ENCODE assay signal across 27 cellular contexts in the genomic region with DNA sequence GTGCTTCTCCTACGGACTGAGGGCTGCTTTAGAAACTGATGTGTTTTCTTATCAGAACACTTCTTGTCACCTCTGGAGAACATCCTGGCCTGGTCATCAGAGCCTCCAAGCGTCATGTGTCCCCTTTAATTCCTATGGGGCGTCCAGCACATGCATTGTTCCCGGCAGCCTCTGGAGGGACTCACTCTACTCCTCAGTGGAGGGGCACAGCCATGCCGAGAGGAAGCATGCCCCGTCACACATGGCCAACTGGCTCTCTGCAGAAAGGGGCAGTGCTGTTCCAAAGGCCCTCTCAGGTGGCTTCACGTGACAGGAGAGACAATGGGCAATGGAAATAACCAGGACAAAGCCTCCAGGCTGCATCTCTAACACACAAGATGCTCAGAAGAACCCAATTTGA. TPM values are rescaled to one million over a fixed set of nuclear protein-coding genes. Genes with fewer than 3 reads are reported as not detected.
DNase-seq lines count a peak whose midpoint lies in the region; ATAC-seq, FAIRE-seq and TF ChIP-seq lines count a peak whose summit lies in the region.
"Had no signal": no experiment of that assay in that cellular context is flagged by ENCODE, and none has a peak within 500 bp of the region (broad histone marks: within the 10 kb centered on the region; RNA-seq: fewer than 3 reads in every experiment).

No MANE protein-coding gene starts in this region.

- no TSS peak for BruUV-seq in K562 (replicated peaks; lab: Mats Ljungman, UMichigan)
- BruUV-seq in PC-9 (replicated peaks; lab: Mats Ljungman, UMichigan) = no TSS peak

- in situ Hi-C loops in K562 (cut with MboI) = no loop called here

- H3K4me1 Mint-ChIP-seq in endothelial cell (ENCODE audit: unreplicated experiment) = no peaks in the 10 kb centered on the region

- no peak for TF ChIP-seq EP300 in K562 (IDR thresholded peaks at IDR 0.05; ENCODE audit: low read length)

- no peaks in the 10 kb centered on the region for H3F3A ChIP-seq in PC-9 (ENCODE audit: insufficient read depth, low read depth)

- H3K4me1 ChIP-seq in K562 (replicated peaks in 1 of 2; ENCODE audit: control insufficient read depth in 2 of 2, insufficient read depth in 2 of 2, low read length in 2 of 2) = no peaks in the 10 kb centered on the region
- H3K4me1 ChIP-seq in PC-9 (replicated peaks; ENCODE audit: insufficient read depth) = no peaks in the 10 kb centered on the region
- H3K4me1 ChIP-seq: A549; BLaER1 treated with 17β-estradiol and CSF1 and Interleukin-3, amounts not matched to agents 10 nM and 100 nM had no signal

- H3K36me3 ChIP-seq in H7 (replicated peaks; ENCODE audit: control insufficient read depth, insufficient read depth, low read length) = no peaks in the 10 kb centered on the region
- H3K36me3 ChIP-seq in K562 (ENCODE audit: control insufficient read depth, insufficient read depth, low read length) = no peaks in the 10 kb centered on the region
- H3K36me3 ChIP-seq in PC-9 (ENCODE audit: low read depth) = no peaks in the 10 kb centered on the region
- H3K36me3 ChIP-seq: BLaER1 treated with 17β-estradiol and CSF1 and Interleukin-3, amounts not matched to agents 10 nM and 100 nM had no signal

- CTCF ChIA-PET in K562 (lab: Yijun Ruan, JAX; ENCODE audit: low intra/inter-chr PET ratio) (no interaction called here), PC-9 (lab: Charles Lee) (no interaction called here)

- H2AFZ ChIP-seq in K562 (ENCODE audit: low read depth, low read length) = no peak overlapping the region
- H2AFZ ChIP-seq in PC-9 = no peak overlapping the region
- H2AFZ ChIP-seq: GM23248 had no signal

- TF ChIP-seq CTCF in K562 (IDR thresholded peaks at IDR 0.05 in 2 of 3, conservative IDR thresholded peaks at IDR 0.05 in 1 of 3; ENCODE audit: insufficient read depth in 2 of 3, low read depth in 1 of 3, low read length in 3 of 3) (no peak), endothelial cell (IDR thresholded peaks at IDR 0.05; ENCODE audit: unreplicated experiment) (no peak), PC-9 (conservative IDR thresholded peaks at IDR 0.05) (no peak)

- H3K27ac ChIP-seq in K562 (ENCODE audit: extremely low read depth, low read depth, low read length) (no peak overlapping the region), PC-9 (no peak overlapping the region)
- H3K27ac ChIP-seq: A549; BLaER1 treated with 17β-estradiol and CSF1 and Interleukin-3, amounts not matched to agents 10 nM and 100 nM; GM23248; RWPE1 had no signal

- H3K9me3 ChIP-seq in K562 (replicated peaks; ENCODE audit: control insufficient read depth, insufficient read depth, low read depth, low read length) (no peaks in the 10 kb centered on the region), PC-9 (ENCODE audit: insufficient read depth, low read depth) (no peaks in the 10 kb centered on the region)
- H3K9me3 ChIP-seq: A549; BLaER1 treated with 17β-estradiol and CSF1 and Interleukin-3, amounts not matched to agents 10 nM and 100 nM had no signal

- H3K9ac ChIP-seq in K562 (ENCODE audit: insufficient read depth in 1 of 2, low read depth in 2 of 2, low read length in 2 of 2) = no peak overlapping the region
- H3K9ac ChIP-seq: BLaER1 treated with 17β-estradiol and CSF1 and Interleukin-3, amounts not matched to agents 10 nM and 100 nM; GM23248 had no signal

- no peak overlapping the region for H3K4me2 ChIP-seq in K562 (ENCODE audit: insufficient read depth, low read length)
- no peak overlapping the region for H3K4me2 ChIP-seq in PC-9
- H3K4me2 ChIP-seq: A549; BLaER1 treated with 17β-estradiol and CSF1 and Interleukin-3, amounts not matched to agents 10 nM and 100 nM had no signal

- H3K4me3 Mint-ChIP-seq in endothelial cell (ENCODE audit: unreplicated experiment) = no peak overlapping the region
- H3K4me3 Mint-ChIP-seq: CD4-positive, alpha-beta T cell had no signal

- H3K27me3 ChIP-seq in H7 (ENCODE audit: control insufficient read depth, insufficient read depth, low read length) (no peaks in the 10 kb centered on the region), K562 (ENCODE audit: control insufficient read depth in 2 of 2, insufficient read depth in 2 of 2, low read length in 2 of 2) (peaks cover 0 to 27% of the 10 kb centered on the region in 2 experiments; a peak in 3 of 5 replicates), PC-9 (ENCODE audit: insufficient read depth, low read depth) (no peaks in the 10 kb centered on the region)
- H3K27me3 ChIP-seq: BLaER1 treated with 17β-estradiol and CSF1 and Interleukin-3, amounts not matched to agents 10 nM and 100 nM had no signal

- peak; percentile 60 for DNase-seq in H7
- peak; percentile 0 for DNase-seq in LHCN-M2 (ENCODE audit: low read depth)
- DNase-seq in K562 (ENCODE audit: extremely low read depth in 1 of 4, low spot score in 3 of 4) = no peak
- peak; percentile 26 for DNase-seq in iPS-NIHi7 (ENCODE audit: extremely low spot score)
- DNase-seq in endothelial cell (ENCODE audit: low spot score) = no peak
- DNase-seq in PC-9 = no peak
- DNase-seq: AML-193; CD4-positive, alpha-beta T cell; DMS53; GM23248; IMR-90; NCI-H1092; NCI-H1417 treated with DMSO at 0.1 percent for 48 hours; NCI-H1694 treated with DMSO at 0.1 percent for 48 hours; NCI-H2081; NCI-H2227 treated with DMSO at 0.1 percent for 48 hours; SHP77 had no signal

- POLR2A ChIA-PET in K562 (lab: Yijun Ruan, JAX) (no interaction called here), PC-9 (lab: Charles Lee; ENCODE audit: unreplicated experiment) (no interaction called here)

- no peaks in the 10 kb centered on the region for H3K9me3 Mint-ChIP-seq in endothelial cell (ENCODE audit: unreplicated experiment)
- H3K9me3 Mint-ChIP-seq: CD4-positive, alpha-beta T cell had no signal

- no peaks in the 10 kb centered on the region for H3K9me1 ChIP-seq in K562 (ENCODE audit: control insufficient read depth, insufficient read depth, low read length)

- TF ChIP-seq RAD21 in K562 (CRISPR knock-in tag; conservative IDR thresholded peaks at IDR 0.05 in 1 of 2, IDR thresholded peaks at IDR 0.05 in 1 of 2) = no peak

- no peak overlapping the region for H3K27ac Mint-ChIP-seq in endothelial cell (ENCODE audit: unreplicated experiment)
- H3K27ac Mint-ChIP-seq: CD4-positive, alpha-beta T cell had no signal

- H3K9me2 ChIP-seq in PC-9 (ENCODE audit: insufficient read depth) = no peaks in the 10 kb centered on the region

- whole genome bisulfite sequencing in K562 (ENCODE audit: insufficient coverage, low coverage, missing lambda C conversion rate) = 2% methylated on average over 7 of the region's 7 CpGs

- ATAC-seq in K562 (peak; percentile 63), HG03196 (IDR thresholded peaks at IDR 0.05; ENCODE audit: unreplicated experiment) (no peak), HG02973 (IDR thresholded peaks at IDR 0.05; ENCODE audit: unreplicated experiment) (no peak)

- no peaks in the 10 kb centered on the region for H3K36me3 Mint-ChIP-seq in endothelial cell (ENCODE audit: low read depth, unreplicated experiment)

- H3K79me2 ChIP-seq in K562 (ENCODE audit: control insufficient read depth, insufficient read depth, low read length) = no peaks in the 10 kb centered on the region
- no peaks in the 10 kb centered on the region for H3K79me2 ChIP-seq in PC-9 (ENCODE audit: low read depth)

- no peak for TF ChIP-seq POLR2A in K562 (conservative IDR thresholded peaks at IDR 0.05)

- no peak for FAIRE-seq in K562 (lab: Jason Lieb, UNC)
- FAIRE-seq: A549 had no signal

- no peak overlapping the region for H3K4me3 ChIP-seq in H7 (ENCODE audit: insufficient read depth, low read depth, low read length)
- H3K4me3 ChIP-seq in K562 = no peak overlapping the region
- no peak overlapping the region for H3K4me3 ChIP-seq in PC-9
- H3K4me3 ChIP-seq: A549; BLaER1 treated with 17β-estradiol and CSF1 and Interleukin-3, amounts not matched to agents 10 nM and 100 nM; GM23248 had no signal

- intact Hi-C loops in K562 (cut with micrococcal nuclease) = no loop called here
- intact Hi-C loops in PC-9 (cut with micrococcal nuclease; ENCODE audit: unreplicated experiment) = no loop called here

- H3K27me3 Mint-ChIP-seq in endothelial cell (ENCODE audit: unreplicated experiment) = no peaks in the 10 kb centered on the region
- H3K27me3 Mint-ChIP-seq: CD4-positive, alpha-beta T cell had no signal

- H4K20me1 ChIP-seq in K562 (replicated peaks; ENCODE audit: control insufficient read depth, insufficient read depth, low read length) (no peaks in the 10 kb centered on the region), PC-9 (ENCODE audit: insufficient read depth) (no peaks in the 10 kb centered on the region)
- H4K20me1 ChIP-seq: BLaER1 treated with 17β-estradiol and CSF1 and Interleukin-3, amounts not matched to agents 10 nM and 100 nM had no signal

TF ChIP-seq in K562, 482 proteins besides CTCF, POLR2A, EP300 and RAD21 (continues in another document):
- TF ChIP-seq PYGO2 (tag; IDR thresholded peaks at IDR 0.05) = no peak

RNA-seq across cellular contexts. Expression of a gene that starts 31.8 kb away (rescaled TPM):
- total RNA-seq in H7 (2014; rRNA removed; shearing (Covaris generic)) = not detected in 2 replicates
- total RNA-seq in LHCN-M2 (2014; rRNA removed) (not detected in 2 replicates), K562 (2014; rRNA removed) (not detected in 2 replicates), K562 (2014; rRNA removed; fragmentation: Illumina TruSeq; extraction: Trizol) (not detected in 2 replicates), K562 (2015; rRNA removed; fragmentation: Illumina TruSeq; extraction: Trizol) (not detected in 2 replicates), K562 (2021) (not detected in 2 replicates), endothelial cell (ENCODE audit: unreplicated experiment) (not detected), PC-9 (2021) (not detected in 2 replicates)
- not detected for polyA plus RNA-seq in LHCN-M2 (2012)
- not detected in 2 replicates for total RNA-seq in K562 (2011; cell fraction: chromatin; rRNA removed; ENCODE audit: low replicate concordance)
- not detected in 2 replicates for total RNA-seq in K562 (2011; cell fraction: nucleolus; rRNA removed)
- not detected in 2 replicates for total RNA-seq in K562 (2011; cell fraction: nucleoplasm; rRNA removed)
- polyA plus RNA-seq in K562 (2011; rRNA removed) (not detected in 2 replicates), K562 (2014; fragmentation: Illumina TruSeq; extraction: Trizol) (not detected in 2 replicates), K562 (2014; fragmentation: Nextera tagmentation; extraction: Ambion mirVana) (not detected), K562 (2014; rRNA removed) (not detected in 2 replicates)
- polyA plus RNA-seq in K562 (2011; cell fraction: cytosol; rRNA removed) = not detected in 2 replicates
- not detected in 2 replicates for polyA plus RNA-seq in K562 (2011; cell fraction: nucleus; rRNA removed)
- not detected in 2 replicates for polyA plus RNA-seq in K562 (2012)
- polyA minus RNA-seq in K562 (2011; rRNA and poly(A)+ RNA removed) = not detected in 2 replicates
- not detected in 2 replicates for polyA minus RNA-seq in K562 (2011; cell fraction: cytosol; rRNA and poly(A)+ RNA removed)
- not detected in 2 replicates for polyA minus RNA-seq in K562 (2011; cell fraction: nucleus; rRNA and poly(A)+ RNA removed)
- total RNA-seq: CD4-positive, alpha-beta T cell; Daoy; G401; GM23248; IMR-90; NCI-H460; SK-MEL-5; T-helper 1 cell treated with Interleukin-12 subunit alpha and Interleukin-12 subunit beta and Interleukin-4 antibody, amounts not matched to agents 30 ng/mL and 1 ng/mL, for 36 hours had no signal
- polyA plus RNA-seq: A549, GM23248, IMR-90 had no signal

Comparison
In these comparisons a context has a peak if more than half of its experiments do, and no peak if none do; other contexts are left out.
1. DNase-seq: peak in H7 (single experiment), LHCN-M2 (single experiment) and iPS-NIHi7 (single experiment); none in K562 (0 of 4), endothelial cell (single experiment) and PC-9 (0 of 2).